ENCODE assay signal across 17 cellular contexts in the genomic region with DNA sequence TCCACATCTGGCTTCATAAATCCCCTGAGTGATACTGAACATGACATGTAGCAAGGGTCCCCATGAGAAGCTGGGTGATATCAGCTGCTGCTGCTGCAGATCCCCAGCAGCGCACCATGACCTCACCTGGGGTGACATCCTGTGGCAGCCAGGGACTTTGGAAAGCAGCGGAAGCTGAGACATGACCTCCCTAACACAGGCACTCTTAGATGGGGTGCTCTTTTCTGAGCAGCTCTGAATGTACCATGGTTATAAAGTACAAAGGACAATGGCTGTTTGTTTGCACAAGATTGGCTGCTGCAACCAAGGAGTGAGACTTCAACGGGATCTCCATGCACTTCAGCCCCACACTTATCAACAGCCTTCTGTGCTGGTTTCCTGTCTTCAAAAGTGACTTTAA.
DNase-seq lines count a peak whose midpoint lies in the region; ATAC-seq and TF ChIP-seq lines count a peak whose summit lies in the region.
"Had no signal": no experiment of that assay in that cellular context is flagged by ENCODE, and none has a peak within 500 bp of the region (broad histone marks: within the 10 kb centered on the region; RNA-seq: fewer than 3 reads in every experiment).

No MANE protein-coding gene starts in this region.

- no peaks in the 10 kb centered on the region for H3K36me3 Mint-ChIP-seq in activated T-cell treated with anti-CD3 and anti-CD28 coated beads, Interleukin-2, amount 50 U/mL, for 24 hours (ENCODE audit: low read depth)
- H3K36me3 Mint-ChIP-seq in activated T-cell treated with anti-CD3 and anti-CD28 coated beads, Interleukin-2, amount 50 U/mL, for 4 hours (ENCODE audit: insufficient read depth) = no peaks in the 10 kb centered on the region
- H3K36me3 Mint-ChIP-seq in activated naive CD8-positive, alpha-beta T cell treated with anti-CD3 and anti-CD28 coated beads, Interleukin-2, amount 50 U/mL, for 24 hours (ENCODE audit: low read depth) = no peaks in the 10 kb centered on the region
- H3K36me3 Mint-ChIP-seq: neural progenitor cell had no signal

- no peak overlapping the region for H3K27ac ChIP-seq in liver (ENCODE audit: low read depth in 1 of 2, low read length in 2 of 2)
- H3K27ac ChIP-seq: neural progenitor cell, thyroid gland had no signal

- no peak for TF ChIP-seq CTCF in liver (IDR thresholded peaks at IDR 0.05; ENCODE audit: low read depth, low read length, missing input control)

- H3K4me3 Mint-ChIP-seq in activated T-cell treated with anti-CD3 and anti-CD28 coated beads, Interleukin-2, amount 50 U/mL, for 24 hours = no peak overlapping the region
- H3K4me3 Mint-ChIP-seq in activated T-cell treated with anti-CD3 and anti-CD28 coated beads, Interleukin-2, amount 50 U/mL, for 4 hours = no peak overlapping the region
- H3K4me3 Mint-ChIP-seq in activated naive CD8-positive, alpha-beta T cell treated with anti-CD3 and anti-CD28 coated beads, Interleukin-2, amount 50 U/mL, for 24 hours = no peak overlapping the region
- H3K4me3 Mint-ChIP-seq: activated T-helper 1 cell treated with anti-CD3 and anti-CD28 coated beads, Interleukin-12 subunit alpha, Interleukin-12 subunit beta, Interleukin-2, Interleukin-4 antibody, amounts not matched to agents 30 ng/mL and 10 ng/mL and 1 ng/mL, durations not matched to agents 14 hours and 24 hours and 36 hours; neural progenitor cell had no signal

- ATAC-seq in activated T-cell treated with anti-CD3 and anti-CD28 coated beads, Interleukin-2, amount 50 U/mL, for 4 hours = no peak
- peak; percentile 59 for ATAC-seq in activated naive CD8-positive, alpha-beta T cell treated with anti-CD3 and anti-CD28 coated beads, Interleukin-2, amount 50 U/mL, for 24 hours
- ATAC-seq in GM18519 (IDR thresholded peaks at IDR 0.05; ENCODE audit: low FRiP score, unreplicated experiment) (no peak), HG03139 (IDR thresholded peaks at IDR 0.05; ENCODE audit: unreplicated experiment) (no peak)

- H3K27me3 ChIP-seq in liver (ENCODE audit: control insufficient read depth in 4 of 4, insufficient read depth in 4 of 4, low read length in 3 of 4) = no peaks in the 10 kb centered on the region
- H3K27me3 ChIP-seq: neural progenitor cell, thyroid gland had no signal

- H3K4me1 ChIP-seq in liver (ENCODE audit: control insufficient read depth in 4 of 4, insufficient read depth in 4 of 4, low read length in 3 of 4) = no peaks in the 10 kb centered on the region
- H3K4me1 ChIP-seq: thyroid gland had no signal

- 51% methylated on average over 3 of the region's 3 CpGs for WGBS in liver

- H3K9me3 ChIP-seq in liver (ENCODE audit: control insufficient read depth in 4 of 4, low read length in 3 of 4) = no peaks in the 10 kb centered on the region
- H3K9me3 ChIP-seq: thyroid gland had no signal

- peaks cover 0 to 5% (median 0%) of the 10 kb centered on the region in 4 donors for H3K36me3 ChIP-seq in liver (ENCODE audit: control insufficient read depth in 4 of 4, insufficient read depth in 3 of 4, low read depth in 1 of 4, low read length in 3 of 4)
- H3K36me3 ChIP-seq: neural progenitor cell, thyroid gland had no signal

- H3K27me3 Mint-ChIP-seq in activated T-cell treated with anti-CD3 and anti-CD28 coated beads, Interleukin-2, amount 50 U/mL, for 24 hours = no peaks in the 10 kb centered on the region
- no peaks in the 10 kb centered on the region for H3K27me3 Mint-ChIP-seq in activated T-cell treated with anti-CD3 and anti-CD28 coated beads, Interleukin-2, amount 50 U/mL, for 4 hours (ENCODE audit: low read depth)
- no peaks in the 10 kb centered on the region for H3K27me3 Mint-ChIP-seq in activated naive CD8-positive, alpha-beta T cell treated with anti-CD3 and anti-CD28 coated beads, Interleukin-2, amount 50 U/mL, for 24 hours

- H3K9me3 Mint-ChIP-seq in activated T-cell treated with anti-CD3 and anti-CD28 coated beads, Interleukin-2, amount 50 U/mL, for 24 hours = no peaks in the 10 kb centered on the region
- no peaks in the 10 kb centered on the region for H3K9me3 Mint-ChIP-seq in activated T-cell treated with anti-CD3 and anti-CD28 coated beads, Interleukin-2, amount 50 U/mL, for 4 hours
- H3K9me3 Mint-ChIP-seq in activated naive CD8-positive, alpha-beta T cell treated with anti-CD3 and anti-CD28 coated beads, Interleukin-2, amount 50 U/mL, for 24 hours = no peaks in the 10 kb centered on the region
- H3K9me3 Mint-ChIP-seq: activated T-helper 1 cell treated with anti-CD3 and anti-CD28 coated beads, Interleukin-12 subunit alpha, Interleukin-12 subunit beta, Interleukin-2, Interleukin-4 antibody, amounts not matched to agents 30 ng/mL and 10 ng/mL and 1 ng/mL, durations not matched to agents 14 hours and 24 hours and 36 hours; neural progenitor cell had no signal

- DNase-seq in activated T-cell treated with anti-CD3 and anti-CD28 coated beads, Interleukin-2, amount 50 U/mL, for 24 hours = no peak
- DNase-seq in activated T-cell treated with anti-CD3 and anti-CD28 coated beads, Interleukin-2, amount 50 U/mL, for 4 hours = no peak
- no peak for DNase-seq in activated naive CD8-positive, alpha-beta T cell treated with anti-CD3 and anti-CD28 coated beads, Interleukin-2, amount 50 U/mL, for 24 hours
- DNase-seq in DMS153 treated with DMSO at 0.1 percent for 48 hours (lab: John Stamatoyannopoulos, UW; ENCODE audit: unreplicated experiment) (no peak), NCI-H1417 treated with DMSO at 0.1 percent for 48 hours (lab: John Stamatoyannopoulos, UW) (no peak)
- DNase-seq: activated CD4-positive, alpha-beta T cell treated with anti-CD3 and anti-CD28 coated beads, Interleukin-2, amount 50 U/mL, for 48 hours; amniotic stem cell; cerebellar nuclear complex; mammary epithelial cell; SIG-M5; stimulated activated CD4-positive, alpha-beta T cell treated with anti-CD3 and anti-CD28 coated beads, Interleukin-2, amount 100 ng/mL, for 24 hours; thyroid gland had no signal

- H3K9ac ChIP-seq in liver (ENCODE audit: low read depth in 1 of 2, low read length in 2 of 2) = no peak overlapping the region
- H3K9ac ChIP-seq: neural progenitor cell had no signal

- H3K4me3 ChIP-seq in liver (ENCODE audit: low read depth in 1 of 3, low read length in 3 of 3) = no peak overlapping the region
- H3K4me3 ChIP-seq: neural progenitor cell, thyroid gland had no signal

- H3K27ac Mint-ChIP-seq in activated T-cell treated with anti-CD3 and anti-CD28 coated beads, Interleukin-2, amount 50 U/mL, for 24 hours = peak overlapping the region; percentile 13
- no peak overlapping the region for H3K27ac Mint-ChIP-seq in activated naive CD8-positive, alpha-beta T cell treated with anti-CD3 and anti-CD28 coated beads, Interleukin-2, amount 50 U/mL, for 24 hours
- H3K27ac Mint-ChIP-seq: activated T-helper 1 cell treated with anti-CD3 and anti-CD28 coated beads, Interleukin-12 subunit alpha, Interleukin-12 subunit beta, Interleukin-2, Interleukin-4 antibody, amounts not matched to agents 30 ng/mL and 10 ng/mL and 1 ng/mL, durations not matched to agents 14 hours and 24 hours and 36 hours; neural progenitor cell had no signal

- peaks cover 24% of the 10 kb centered on the region for H3K4me1 Mint-ChIP-seq in activated T-cell treated with anti-CD3 and anti-CD28 coated beads, Interleukin-2, amount 50 U/mL, for 24 hours (ENCODE audit: low read depth)
- H3K4me1 Mint-ChIP-seq in activated T-cell treated with anti-CD3 and anti-CD28 coated beads, Interleukin-2, amount 50 U/mL, for 4 hours (ENCODE audit: low read depth) = peaks cover 6% of the 10 kb centered on the region
- peaks cover 14% of the 10 kb centered on the region for H3K4me1 Mint-ChIP-seq in activated naive CD8-positive, alpha-beta T cell treated with anti-CD3 and anti-CD28 coated beads, Interleukin-2, amount 50 U/mL, for 24 hours

- TF ChIP-seq RAD21 in liver (IDR thresholded peaks at IDR 0.05) = peak in 1 of 2 donors; percentile 32

TF ChIP-seq in liver, 16 proteins besides CTCF, POLR2A, EP300 and RAD21:
- peak; percentile 56 to 76 for TF ChIP-seq HNF4A (conservative IDR thresholded peaks at IDR 0.05)
- TF ChIP-seq RXRA (IDR thresholded peaks at IDR 0.05) = peak; percentile 16 to 40
- TF ChIP-seq, protein P1, sequence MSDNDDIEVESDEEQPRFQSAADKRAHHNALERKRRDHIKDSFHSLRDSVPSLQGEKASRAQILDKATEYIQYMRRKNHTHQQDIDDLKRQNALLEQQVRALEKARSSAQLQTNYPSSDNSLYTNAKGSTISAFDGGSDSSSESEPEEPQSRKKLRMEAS (IDR thresholded peaks at IDR 0.05) = no peak
